Comparison of ENCODE assay signal across 22 cellular contexts in genomic region chr9:107896544-107896943, GRCh38.
"Had no signal": no experiment of that assay in that cellular context is flagged by ENCODE, and none has a peak within 500 bp of the region (broad histone marks: within the 10 kb centered on the region; RNA-seq: fewer than 3 reads in every experiment).

No MANE protein-coding gene starts in this region.

- H3K27ac Mint-ChIP-seq: effector memory CD8-positive, alpha-beta T cell; immature natural killer cell; neural progenitor cell had no signal

- H3K4me2 ChIP-seq: neural progenitor cell had no signal

- H3K27ac ChIP-seq: epithelial cell of prostate, neural progenitor cell, pancreas, prostate gland had no signal

- H2AFZ ChIP-seq: neural progenitor cell had no signal

- H3K4me1 ChIP-seq: neural progenitor cell, pancreas, prostate gland had no signal

- H3K27me3 ChIP-seq: esophagus muscularis mucosa, gastroesophageal sphincter, neural progenitor cell, pancreas had no signal

- H3K9me3 Mint-ChIP-seq: neural progenitor cell had no signal

- H3K36me3 Mint-ChIP-seq: immature natural killer cell, neural progenitor cell had no signal

- H3K4me3 Mint-ChIP-seq: effector memory CD8-positive, alpha-beta T cell; immature natural killer cell; naive thymus-derived CD8-positive, alpha-beta T cell; neural progenitor cell had no signal

- H3K36me3 ChIP-seq: esophagus muscularis mucosa, gastroesophageal sphincter, neural progenitor cell, pancreas, prostate gland had no signal

- DNase-seq: effector memory CD8-positive, alpha-beta T cell; glutamatergic neuron; immature natural killer cell; kidney; left colon; left ventricle myocardium superior; mesenchymal stem cell; naive thymus-derived CD8-positive, alpha-beta T cell; nucleus accumbens; pancreas; retina; small intestine; stimulated activated CD4-positive, alpha-beta T cell treated with anti-CD3 and anti-CD28 coated beads, Interleukin-12 subunit alpha, Interleukin-12 subunit beta, amount 100 ng/mL, for 4 hours; stimulated activated naive CD4-positive, alpha-beta T cell treated with Interleukin-2 at 50 U/mL for 16 hours; trophoblast cell had no signal

- H3K4me1 Mint-ChIP-seq: immature natural killer cell; naive thymus-derived CD8-positive, alpha-beta T cell; neural progenitor cell had no signal

- H3K27me3 Mint-ChIP-seq: effector memory CD8-positive, alpha-beta T cell had no signal

- H3K4me3 ChIP-seq: esophagus muscularis mucosa, gastroesophageal sphincter, lung, neural progenitor cell, pancreas, prostate gland had no signal

- ATAC-seq: effector memory CD8-positive, alpha-beta T cell; gastroesophageal sphincter; left colon; left ventricle myocardium superior; naive thymus-derived CD8-positive, alpha-beta T cell; pancreas; sciatic nerve had no signal
